8 cellular contexts compared by ENCODE assay signal in the genomic region with DNA sequence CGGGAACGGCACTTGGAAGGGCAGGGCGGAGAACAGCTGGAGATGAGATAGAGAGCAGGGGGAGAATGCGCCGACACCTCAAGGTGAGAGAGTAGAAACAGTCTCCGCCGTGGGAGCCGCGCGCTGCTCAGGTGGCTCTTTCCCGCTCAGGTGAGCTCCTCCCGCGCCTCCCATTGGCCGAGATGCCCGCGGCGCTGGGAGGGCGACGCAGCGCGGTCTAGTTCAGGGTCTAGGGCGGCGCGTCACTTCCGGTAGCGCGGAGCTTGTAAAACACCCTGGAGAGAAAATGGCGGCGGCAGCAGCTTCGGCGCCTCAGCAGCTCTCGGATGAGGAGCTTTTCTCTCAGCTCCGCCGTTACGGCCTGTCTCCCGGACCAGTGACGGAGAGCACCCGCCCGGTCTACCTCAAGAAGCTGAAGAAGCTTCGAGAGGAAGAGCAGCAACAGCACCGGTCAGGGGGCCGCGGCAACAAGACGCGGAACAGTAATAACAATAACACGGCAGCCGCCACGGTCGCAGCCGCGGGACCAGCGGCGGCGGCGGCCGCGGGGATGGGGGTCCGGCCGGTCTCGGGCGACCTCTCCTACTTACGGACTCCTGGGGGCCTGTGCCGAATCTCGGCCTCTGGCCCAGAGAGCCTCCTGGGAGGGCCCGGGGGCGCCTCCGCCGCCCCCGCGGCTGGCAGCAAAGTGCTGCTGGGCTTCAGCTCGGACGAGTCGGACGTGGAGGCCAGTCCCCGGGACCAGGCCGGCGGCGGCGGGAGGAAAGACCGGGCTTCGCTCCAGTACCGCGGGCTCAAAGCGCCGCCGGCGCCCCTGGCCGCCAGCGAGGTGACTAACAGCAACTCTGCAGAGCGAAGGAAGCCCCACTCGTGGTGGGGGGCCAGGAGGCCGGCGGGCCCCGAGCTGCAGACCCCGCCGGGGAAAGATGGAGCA. TPM values are rescaled to one million over a fixed set of nuclear protein-coding genes. Genes with fewer than 3 reads are reported as not detected.
DNase-seq lines count a peak whose midpoint lies in the region; ATAC-seq and TF ChIP-seq lines count a peak whose summit lies in the region.

Gene LEMD3, plus strand, starts transcription at position 273 of the 934 bp plus-strand sequence. Its CDS starts 14 bp downstream, at position 287.

- peaks cover 6% of the 10 kb centered on the region for H3K4me1 ChIP-seq in prostate gland (replicated peaks)

- ATAC-seq in GM18505 (IDR thresholded peaks at IDR 0.05; ENCODE audit: unreplicated experiment) (peak; percentile 93), HG02970 (IDR thresholded peaks at IDR 0.05; ENCODE audit: low FRiP score, unreplicated experiment) (peak; percentile 94), left ventricle myocardium superior (peak; percentile 98)

- peak; percentile 83 for DNase-seq in NCI-H187 treated with DMSO at 0.1 percent for 48 hours (lab: John Stamatoyannopoulos, UW)
- peak; percentile 87 to 97 (median 94) for DNase-seq in T-helper 2 cell
- peak; percentile 97 for DNase-seq in left ventricle myocardium superior
- peak; percentile 97 for DNase-seq in prostate gland (ENCODE audit: low spot score)
- DNase-seq in ureter (ENCODE audit: low spot score): peak; percentile 95

- intact Hi-C loops in left ventricle myocardium superior (cut with micrococcal nuclease): no loop called here
- intact Hi-C loops in prostate gland (cut with DNase I): loop anchor here (10.0 kb wide), 1 partner anchor 55 kb away; no protein-coding TSS in a partner anchor

- TF ChIP-seq POLR2A in GM18505 (IDR thresholded peaks at IDR 0.05; ENCODE audit: borderline replicate concordance, extremely low read depth, insufficient read depth, insufficient read length): peak; percentile 97
- TF ChIP-seq POLR2A in prostate gland (IDR thresholded peaks at IDR 0.05): peak; percentile 92

- H3K9me3 ChIP-seq in prostate gland: no peaks in the 10 kb centered on the region

- peak within 1 kb of the TSS; percentile 76 to 81 for H3K4me3 ChIP-seq in prostate gland

- no peak for TF ChIP-seq CTCF in prostate gland (IDR thresholded peaks at IDR 0.05)

- WGBS in prostate gland: under 1% methylated on average over 92 of the region's 96 CpGs

- H3K36me3 ChIP-seq in prostate gland: no peaks in the 10 kb centered on the region

- H3K27ac ChIP-seq in angular gyrus (ENCODE audit: low read depth, low read length): peak within 1 kb of the TSS; percentile 92
- peak within 1 kb of the TSS; percentile 86 to 88 for H3K27ac ChIP-seq in prostate gland

- H3K27me3 ChIP-seq in prostate gland (replicated peaks; ENCODE audit: insufficient read depth): no peaks in the 10 kb centered on the region

RNA-seq across cellular contexts. Expression of gene LEMD3, which starts in this region (rescaled TPM):
- total RNA-seq in left ventricle myocardium superior (16.8 TPM), prostate gland (100 to 1,000 TPM in 1 of 2 donors, 10 to 100 TPM in 1; 55.6 to 102 TPM), ureter (27.5 TPM)

Comparison
In these comparisons a context has a peak if more than half of its experiments do, and no peak if none do; other contexts are left out.
1. Peak in every context shown above with its lines: DNase-seq, ATAC-seq, H3K4me3 ChIP-seq and H3K27ac ChIP-seq.